16 cellular contexts compared by ENCODE assay signal in the genomic region with DNA sequence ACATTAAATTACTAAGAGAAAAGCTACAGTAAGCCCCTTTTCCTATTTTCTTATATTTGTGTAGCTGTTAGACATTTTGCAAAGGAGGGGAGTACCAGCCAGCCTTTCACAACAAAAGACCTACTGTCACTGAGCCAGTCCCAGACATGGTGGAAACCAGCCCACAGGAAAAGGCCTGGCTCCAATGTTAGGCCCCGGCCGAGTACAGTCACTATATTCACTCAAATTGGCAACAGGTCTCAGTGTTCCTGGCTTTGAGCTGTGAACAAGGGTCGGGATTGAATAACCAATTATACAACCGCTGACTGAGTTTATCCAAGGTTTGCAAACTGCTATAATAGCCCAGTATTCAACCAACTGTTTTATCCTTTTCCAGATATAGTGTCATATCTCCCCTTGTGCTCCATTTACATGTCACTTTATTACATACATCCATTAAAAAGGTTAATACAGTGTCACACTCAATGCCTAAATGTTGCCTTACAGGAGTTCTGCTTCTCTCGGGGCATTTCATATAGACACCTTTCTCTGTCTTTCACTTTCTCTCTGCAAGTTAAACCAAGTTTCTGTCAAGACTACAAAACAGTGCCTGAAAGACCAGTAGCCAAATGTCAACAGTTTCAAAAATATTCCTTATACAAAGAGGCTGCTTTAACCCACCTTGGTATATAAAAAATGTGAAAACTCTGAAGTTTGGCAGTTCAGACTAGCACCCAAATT.
DNase-seq lines count a peak whose midpoint lies in the region; ATAC-seq, FAIRE-seq and TF ChIP-seq lines count a peak whose summit lies in the region.
"Had no signal": no experiment of that assay in that cellular context is flagged by ENCODE, and none has a peak within 500 bp of the region (broad histone marks: within the 10 kb centered on the region; RNA-seq: fewer than 3 reads in every experiment).

No MANE protein-coding gene starts in this region.

- H2BK15ac ChIP-seq in IMR-90 (ENCODE audit: low read depth, low read length), result no peak overlapping the region

- no peak overlapping the region for H3K56ac ChIP-seq in IMR-90 (ENCODE audit: extremely low read depth, insufficient read depth, low read length)

- H3K27me3 Mint-ChIP-seq in brain (no peaks in the 10 kb centered on the region), endothelial cell (ENCODE audit: unreplicated experiment) (no peaks in the 10 kb centered on the region)
- H3K27me3 Mint-ChIP-seq: activated CD8-positive, alpha-beta T cell treated with anti-CD3 and anti-CD28 coated beads for 36 hours; T-helper 17 cell had no signal

- TF ChIP-seq EP300 in sigmoid colon (IDR thresholded peaks at IDR 0.05), result no peak
- TF ChIP-seq EP300 in SK-N-SH (IDR thresholded peaks at IDR 0.05; ENCODE audit: borderline replicate concordance in 1 of 2, low read depth in 1 of 2, low read length in 1 of 2), result no peak

- 49% methylated on average over 4 of the region's 5 CpGs; no CpG with 5 or more reads in 1 of the 2 experiments for WGBS in IMR-90 (ENCODE audit: extremely low coverage in 2 of 2, insufficient read length in 1 of 2), 2 experiments
- WGBS in sigmoid colon, 2 donors, result 75 to 81% methylated on average over 5 of the region's 5 CpGs
- WGBS in SK-N-SH (ENCODE audit: low lambda C conversion rate), result 68% methylated on average over 5 of the region's 5 CpGs

- H3K4ac ChIP-seq in IMR-90 (ENCODE audit: low read depth, low read length), result no peak overlapping the region

- H2AK5ac ChIP-seq in IMR-90 (ENCODE audit: low read depth, low read length), result no peak overlapping the region

- H3K9me3 Mint-ChIP-seq in brain, result peaks cover 0 to 4% (median 2%) of the 10 kb centered on the region in 5 experiments
- H3K9me3 Mint-ChIP-seq in endothelial cell (ENCODE audit: unreplicated experiment), result no peaks in the 10 kb centered on the region
- H3K9me3 Mint-ChIP-seq: activated CD8-positive, alpha-beta T cell treated with anti-CD3 and anti-CD28 coated beads for 36 hours had no signal

- CTCF ChIA-PET in IMR-90 (lab: Yijun Ruan, JAX) (interaction anchor here (0.6 kb wide), 2 partner anchors 1093 to 1441 kb away, joined by 4 to 7 read pairs; no protein-coding TSS in a partner anchor), SK-N-SH (lab: Yijun Ruan, JAX) (no interaction called here)

- no peak overlapping the region for H2BK120ac ChIP-seq in IMR-90 (ENCODE audit: low read depth, low read length)

- H3K27me3 ChIP-seq in IMR-90 (ENCODE audit: control insufficient read depth, insufficient read depth, low read length), result no peaks in the 10 kb centered on the region
- H3K27me3 ChIP-seq in sigmoid colon, result no peaks in the 10 kb centered on the region
- no peaks in the 10 kb centered on the region for H3K27me3 ChIP-seq in lower lobe of right lung (ENCODE audit: low read depth)
- no peaks in the 10 kb centered on the region for H3K27me3 ChIP-seq in SK-N-SH (ENCODE audit: insufficient read depth)

- H3K4me1 Mint-ChIP-seq in brain (peaks cover 33% of the 10 kb centered on the region), endothelial cell (ENCODE audit: unreplicated experiment) (no peaks in the 10 kb centered on the region)
- H3K4me1 Mint-ChIP-seq: CD14-positive monocyte, T-helper 17 cell had no signal

- no peak for ATAC-seq in IMR-90 (ENCODE audit: low read depth)
- ATAC-seq in lower lobe of right lung, result no peak
- ATAC-seq in GM18511 (IDR thresholded peaks at IDR 0.05; ENCODE audit: unreplicated experiment), result no peak
- ATAC-seq: activated CD8-positive, alpha-beta T cell treated with anti-CD3 and anti-CD28 coated beads for 36 hours; T-helper 17 cell had no signal

- H3K36me3 Mint-ChIP-seq in brain, result peaks cover 3% of the 10 kb centered on the region
- no peaks in the 10 kb centered on the region for H3K36me3 Mint-ChIP-seq in endothelial cell (ENCODE audit: low read depth, unreplicated experiment)
- H3K36me3 Mint-ChIP-seq: CD14-positive monocyte had no signal

- H4K91ac ChIP-seq in IMR-90 (ENCODE audit: insufficient read depth, low read depth, low read length), result no peak overlapping the region

- no peak for TF ChIP-seq CTCF in IMR-90 (conservative IDR thresholded peaks at IDR 0.05; ENCODE audit: low read depth, low read length)
- TF ChIP-seq CTCF in brain (conservative IDR thresholded peaks at IDR 0.05), result no peak
- TF ChIP-seq CTCF in sigmoid colon (IDR thresholded peaks at IDR 0.05), result no peak
- TF ChIP-seq CTCF in endothelial cell (IDR thresholded peaks at IDR 0.05; ENCODE audit: unreplicated experiment), result no peak
- no peak for TF ChIP-seq CTCF in lower lobe of right lung (IDR thresholded peaks at IDR 0.05)
- no peak for TF ChIP-seq CTCF in SK-N-SH (IDR thresholded peaks at IDR 0.05)

- H2BK5ac ChIP-seq in IMR-90 (ENCODE audit: low read depth, low read length, poor library complexity, severe bottlenecking), result no peak overlapping the region

- no peak overlapping the region for H3K14ac ChIP-seq in IMR-90 (replicated peaks; ENCODE audit: low read depth, low read length)

- no peak overlapping the region for H3K4me3 ChIP-seq in IMR-90 (ENCODE audit: insufficient read depth, low read depth, low read length)
- H3K4me3 ChIP-seq in sigmoid colon, result no peak overlapping the region
- no peak overlapping the region for H3K4me3 ChIP-seq in lower lobe of right lung
- H3K4me3 ChIP-seq in SK-N-SH (ENCODE audit: low read depth in 2 of 2, low read length in 1 of 2), result no peak overlapping the region
- H3K4me3 ChIP-seq: skin epidermis had no signal

- H3K4me1 ChIP-seq in IMR-90 (ENCODE audit: control insufficient read depth, insufficient read depth, low read length) (no peaks in the 10 kb centered on the region), sigmoid colon (peaks cover 0 to 17% (median 12%) of the 10 kb centered on the region in 4 donors), lower lobe of right lung (no peaks in the 10 kb centered on the region), SK-N-SH (ENCODE audit: control insufficient read depth in 1 of 2, insufficient read depth in 2 of 2, low read depth in 1 of 2, low read length in 1 of 2) (no peaks in the 10 kb centered on the region)

- H3K23ac ChIP-seq in IMR-90 (ENCODE audit: low read depth, low read length), result no peak overlapping the region

- in situ Hi-C loops in IMR-90 (cut with MboI; ENCODE audit: low sequenced_read_pairs), result no loop called here

- no peaks in the 10 kb centered on the region for H3K9me1 ChIP-seq in IMR-90 (ENCODE audit: insufficient read depth, low read length)

- H3F3A ChIP-seq in SK-N-SH (replicated peaks; ENCODE audit: insufficient read depth), result no peaks in the 10 kb centered on the region

- H2AFZ ChIP-seq in IMR-90 (replicated peaks; ENCODE audit: low read length, poor library complexity) (peak overlapping the region; percentile 6), SK-N-SH (ENCODE audit: low read depth) (no peak overlapping the region)

- H3K9ac ChIP-seq in IMR-90 (ENCODE audit: low read depth, low read length) (no peak overlapping the region), SK-N-SH (no peak overlapping the region)

- peak overlapping the region in 4 of 5 experiments; percentile 11 to 78 (median 48) for H3K27ac Mint-ChIP-seq in brain
- H3K27ac Mint-ChIP-seq in endothelial cell (ENCODE audit: unreplicated experiment), result no peak overlapping the region
- H3K27ac Mint-ChIP-seq: activated CD8-positive, alpha-beta T cell treated with anti-CD3 and anti-CD28 coated beads for 36 hours; CD14-positive monocyte; T-helper 17 cell had no signal

- H2BK20ac ChIP-seq in IMR-90 (ENCODE audit: low read depth, low read length), result no peak overlapping the region

- FAIRE-seq in islet of Langerhans (lab: Jason Lieb, UNC), result peak; percentile 30

- no peak overlapping the region for H4K8ac ChIP-seq in IMR-90 (ENCODE audit: low read depth in 2 of 2, low read length in 2 of 2)

- no peaks in the 10 kb centered on the region for H4K20me1 ChIP-seq in IMR-90 (ENCODE audit: insufficient read depth, low read length)
- H4K20me1 ChIP-seq in SK-N-SH (ENCODE audit: insufficient read depth), result no peaks in the 10 kb centered on the region

- H3K79me2 ChIP-seq in SK-N-SH (ENCODE audit: insufficient read depth), result no peaks in the 10 kb centered on the region

- H3K9me3 ChIP-seq in IMR-90 (ENCODE audit: control insufficient read depth, insufficient read depth, low read length) (no peaks in the 10 kb centered on the region), sigmoid colon (no peaks in the 10 kb centered on the region), lower lobe of right lung (no peaks in the 10 kb centered on the region), SK-N-SH (no peaks in the 10 kb centered on the region)

- intact Hi-C loops in IMR-90 (cut with micrococcal nuclease) (no loop called here), sigmoid colon (cut with DNase I) (no loop called here), lower lobe of right lung (cut with DNase I) (no loop called here)

- H3K27ac ChIP-seq in IMR-90 (ENCODE audit: insufficient read depth, low read length), result no peak overlapping the region
- H3K27ac ChIP-seq in sigmoid colon, result peak overlapping the region in 1 of 4 donors; percentile 17
- H3K27ac ChIP-seq in lower lobe of right lung, result no peak overlapping the region
- no peak overlapping the region for H3K27ac ChIP-seq in SK-N-SH (ENCODE audit: low read depth in 2 of 2, low read length in 1 of 2)

- H2AK9ac ChIP-seq in IMR-90 (replicated peaks; ENCODE audit: low read depth, low read length, poor library complexity), result no peak overlapping the region

- dilution Hi-C loops in IMR-90 (cut with HindIII; ENCODE audit: low sequenced_read_pairs, unreplicated experiment), result no loop called here

- H3K18ac ChIP-seq in IMR-90 (ENCODE audit: low read depth, low read length), result no peak overlapping the region

- H3K9me2 ChIP-seq in SK-N-SH, result no peaks in the 10 kb centered on the region

- POLR2A ChIA-PET in IMR-90 (lab: Charles Lee; ENCODE audit: unreplicated experiment), result interaction anchor here (0.6 kb wide), 1 partner anchor 1584 kb away, joined by 7 read pairs; no protein-coding TSS in a partner anchor
- POLR2A ChIA-PET in SK-N-SH (lab: Yijun Ruan, JAX), result no interaction called here

- TF ChIP-seq RAD21 in IMR-90 (IDR thresholded peaks at IDR 0.05; ENCODE audit: low read length), result no peak
- no peak for TF ChIP-seq RAD21 in SK-N-SH (IDR thresholded peaks at IDR 0.05; ENCODE audit: low read length)

- no peak overlapping the region for H3K4me2 ChIP-seq in IMR-90 (ENCODE audit: low read depth, low read length)
- no peak overlapping the region for H3K4me2 ChIP-seq in SK-N-SH

- TF ChIP-seq POLR2A in IMR-90 (IDR thresholded peaks at IDR 0.05; ENCODE audit: low read depth, low read length), result no peak
- no peak for TF ChIP-seq POLR2A in sigmoid colon (IDR thresholded peaks at IDR 0.05)

- no peak overlapping the region for H4K5ac ChIP-seq in IMR-90 (ENCODE audit: low read depth, low read length)

- H3K4me3 Mint-ChIP-seq in brain (peak overlapping the region in 3 of 5 experiments; percentile 56 to 74 (median 74)), endothelial cell (ENCODE audit: unreplicated experiment) (no peak overlapping the region)
- H3K4me3 Mint-ChIP-seq: activated CD8-positive, alpha-beta T cell treated with anti-CD3 and anti-CD28 coated beads for 36 hours; CD14-positive monocyte; T-helper 17 cell had no signal

- no peaks in the 10 kb centered on the region for H3K79me1 ChIP-seq in IMR-90 (ENCODE audit: low read depth in 1 of 2, low read length in 2 of 2)

- no TSS peak for BruUV-seq in IMR-90 (replicated peaks; lab: Mats Ljungman, UMichigan)

- no peak for DNase-seq in IMR-90
- peak; percentile 67 for DNase-seq in sigmoid colon
- DNase-seq in endothelial cell (ENCODE audit: low spot score), result no peak
- no peak for DNase-seq in lower lobe of right lung
- no peak for DNase-seq in SK-N-SH
- DNase-seq: activated CD8-positive, alpha-beta T cell treated with anti-CD3 and anti-CD28 coated beads for 36 hours; activated naive CD4-positive, alpha-beta T cell treated with anti-CD3 and anti-CD28 coated beads, Interleukin-2, amount 50 U/mL, for 16 hours; effector CD8-positive, alpha-beta T cell; GDM1; NCI-H1092 treated with DMSO at 0.1 percent for 48 hours; T-helper 17 cell had no signal

- H3K36me3 ChIP-seq in IMR-90 (ENCODE audit: control insufficient read depth, insufficient read depth, low read length) (no peaks in the 10 kb centered on the region), sigmoid colon (no peaks in the 10 kb centered on the region), lower lobe of right lung (no peaks in the 10 kb centered on the region), SK-N-SH (replicated peaks in 1 of 2; ENCODE audit: control insufficient read depth in 1 of 2, insufficient read depth in 2 of 2, low read length in 1 of 2) (no peaks in the 10 kb centered on the region)
